ENCODE assay signal across 8 cellular contexts in the genomic region with DNA sequence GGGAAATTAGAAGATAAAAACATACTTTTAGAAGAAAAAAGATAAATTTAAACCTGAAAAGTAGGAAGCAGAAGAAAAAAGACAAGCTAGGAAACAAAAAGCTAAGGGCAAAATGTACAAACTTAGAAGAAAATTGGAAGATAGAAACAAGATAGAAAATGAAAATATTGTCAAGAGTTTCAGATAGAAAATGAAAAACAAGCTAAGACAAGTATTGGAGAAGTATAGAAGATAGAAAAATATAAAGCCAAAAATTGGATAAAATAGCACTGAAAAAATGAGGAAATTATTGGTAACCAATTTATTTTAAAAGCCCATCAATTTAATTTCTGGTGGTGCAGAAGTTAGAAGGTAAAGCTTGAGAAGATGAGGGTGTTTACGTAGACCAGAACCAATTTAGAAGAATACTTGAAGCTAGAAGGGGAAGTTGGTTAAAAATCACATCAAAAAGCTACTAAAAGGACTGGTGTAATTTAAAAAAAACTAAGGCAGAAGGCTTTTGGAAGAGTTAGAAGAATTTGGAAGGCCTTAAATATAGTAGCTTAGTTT. TPM values are rescaled to one million over a fixed set of nuclear protein-coding genes. Genes with fewer than 3 reads are reported as not detected.
DNase-seq lines count a peak whose midpoint lies in the region; ATAC-seq and TF ChIP-seq lines count a peak whose summit lies in the region.

No MANE protein-coding gene starts in this region.

- H3K27ac ChIP-seq in cardiac muscle cell (peak overlapping the region; percentile 100), lower lobe of right lung (peak overlapping the region; percentile 99), urinary bladder (ENCODE audit: low read depth) (peak overlapping the region; percentile 98)

- no peaks in the 10 kb centered on the region for H3K9me3 ChIP-seq in cardiac muscle cell (ENCODE audit: low read depth)
- H3K9me3 ChIP-seq in lower lobe of right lung, result no peaks in the 10 kb centered on the region

- H3K27me3 ChIP-seq in cardiac muscle cell (no peaks in the 10 kb centered on the region), lower lobe of right lung (ENCODE audit: low read depth) (no peaks in the 10 kb centered on the region)

- H3K36me3 ChIP-seq in cardiac muscle cell (peaks cover 48% of the 10 kb centered on the region), lower lobe of right lung (peaks cover 36% of the 10 kb centered on the region), urinary bladder (ENCODE audit: insufficient read depth) (no peaks in the 10 kb centered on the region)

- H3K4me1 ChIP-seq in cardiac muscle cell (ENCODE audit: low read depth) (peaks cover 16% of the 10 kb centered on the region), lower lobe of right lung (peaks cover 28% of the 10 kb centered on the region), urinary bladder (ENCODE audit: insufficient read depth) (peaks cover 1% of the 10 kb centered on the region)

- ATAC-seq in left ventricle myocardium superior (no peak), lower lobe of right lung (no peak), HG02642 (IDR thresholded peaks at IDR 0.05; ENCODE audit: poor library complexity, unreplicated experiment) (no peak), HG03457 (IDR thresholded peaks at IDR 0.05; ENCODE audit: unreplicated experiment) (no peak)

- TF ChIP-seq CTCF in cardiac muscle cell (IDR thresholded peaks at IDR 0.05; ENCODE audit: low read depth, low read length), result no peak
- no peak for TF ChIP-seq CTCF in astrocyte of the spinal cord (IDR thresholded peaks at IDR 0.05; ENCODE audit: low read depth, low read length)
- TF ChIP-seq CTCF in lower lobe of right lung (IDR thresholded peaks at IDR 0.05), result no peak

- H3K4me3 ChIP-seq in cardiac muscle cell (peak overlapping the region; percentile 99), astrocyte of the spinal cord (ENCODE audit: low read depth, low read length) (peak overlapping the region; percentile 91), lower lobe of right lung (peak overlapping the region; percentile 71), urinary bladder (ENCODE audit: low read depth, low read length) (peak overlapping the region; percentile 78)

- intact Hi-C loops in left ventricle myocardium superior (cut with micrococcal nuclease), result loop anchor here (5.0 kb wide), 1 partner anchor 72 kb away; no protein-coding TSS in a partner anchor
- intact Hi-C loops in lower lobe of right lung (cut with DNase I), result loop anchor here (5.0 kb wide), 1 partner anchor 72 kb away; no protein-coding TSS in a partner anchor

- in situ Hi-C loops in astrocyte of the spinal cord (cut with HindIII; ENCODE audit: low sequenced_read_pairs), result loop anchor here (5.0 kb wide), 1 partner anchor 77 kb away; a partner anchor contains a TSS

- DNase-seq in cardiac muscle cell (ENCODE audit: low read depth in 1 of 2, low spot score in 1 of 2), result no peak
- DNase-seq in left ventricle myocardium superior, result no peak
- DNase-seq in astrocyte of the spinal cord (ENCODE audit: low read depth, low spot score), result no peak
- DNase-seq in lower lobe of right lung, result no peak
- DNase-seq in T-helper 9 cell, result no peak

- WGBS in urinary bladder, result 0% methylated on average over 1 of the region's 1 CpG

RNA-seq across cellular contexts. Expression of a gene that starts 0.9 kb away (rescaled TPM):
- total RNA-seq in cardiac muscle cell (3,311 and 7,439 TPM in 2 replicates), left ventricle myocardium superior (7,191 TPM), lower lobe of right lung (11,612 TPM), urinary bladder (27,753 TPM)
- polyA plus RNA-seq in cardiac muscle cell (16,838 and 18,899 TPM in 2 replicates), urinary bladder (141 TPM)

RNA-seq across cellular contexts. Expression of a gene that starts 25.1 kb away (rescaled TPM):
- total RNA-seq in cardiac muscle cell (157 and 168 TPM in 2 replicates), left ventricle myocardium superior (60.4 TPM), lower lobe of right lung (61.2 TPM), urinary bladder (43.4 TPM)
- polyA plus RNA-seq in cardiac muscle cell (139 and 146 TPM in 2 replicates), urinary bladder (82.0 TPM)

RNA-seq across cellular contexts. Expression of a gene that starts 58.4 kb away (rescaled TPM):
- total RNA-seq in cardiac muscle cell, result 61.8 and 98.3 TPM in 2 replicates
- polyA plus RNA-seq in cardiac muscle cell, result 53.7 and 60.9 TPM in 2 replicates
- 77.5 TPM for total RNA-seq in left ventricle myocardium superior
- 98.7 TPM for total RNA-seq in lower lobe of right lung
- 58.5 TPM for total RNA-seq in urinary bladder
- 145 TPM for polyA plus RNA-seq in urinary bladder
